9 cellular contexts compared by ENCODE assay signal in the genomic region with DNA sequence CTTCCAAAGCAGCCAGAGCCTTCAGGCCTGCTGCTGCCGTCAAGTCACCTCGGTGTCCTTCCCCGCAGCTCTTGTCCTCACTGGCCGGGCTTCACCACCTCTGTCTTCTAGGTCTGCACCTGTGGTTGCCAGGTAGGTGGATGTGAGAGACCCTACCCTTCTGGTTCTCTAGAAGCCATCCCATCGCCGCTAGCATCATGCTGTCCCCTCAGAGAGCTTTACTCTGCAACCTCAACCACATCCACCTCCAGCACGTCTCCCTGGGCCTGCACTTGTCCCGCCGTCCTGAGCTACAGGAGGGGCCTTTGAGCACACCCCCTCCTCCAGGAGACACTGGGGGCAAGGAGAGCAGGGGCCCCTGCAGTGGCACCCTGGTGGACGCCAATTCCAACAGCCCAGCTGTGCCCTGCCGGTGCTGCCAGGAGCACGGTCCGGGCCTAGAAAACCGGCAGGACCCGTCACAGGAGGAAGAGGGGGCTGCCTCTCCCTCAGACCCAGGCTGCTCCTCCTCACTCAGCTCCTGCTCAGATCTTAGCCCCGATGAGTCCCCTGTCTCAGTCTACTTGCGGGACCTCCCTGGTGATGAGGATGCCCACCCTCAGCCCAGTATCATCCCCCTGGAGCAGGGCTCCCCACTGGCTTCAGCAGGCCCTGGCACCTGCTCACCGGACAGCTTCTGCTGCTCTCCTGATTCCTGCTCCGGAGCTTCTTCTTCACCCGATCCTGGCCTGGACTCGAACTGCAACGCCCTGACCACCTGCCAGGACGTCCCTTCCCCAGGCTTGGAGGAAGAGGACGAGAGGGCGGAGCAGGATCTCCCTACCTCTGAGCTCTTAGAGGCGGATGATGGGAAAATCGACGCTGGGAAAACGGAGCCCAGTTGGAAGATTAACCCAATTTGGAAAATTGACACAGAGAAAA. TPM values are rescaled to one million over a fixed set of nuclear protein-coding genes. Genes with fewer than 3 reads are reported as not detected.
DNase-seq lines count a peak whose midpoint lies in the region; ATAC-seq and TF ChIP-seq lines count a peak whose summit lies in the region.
"Had no signal": no experiment of that assay in that cellular context is flagged by ENCODE, and none has a peak within 500 bp of the region (broad histone marks: within the 10 kb centered on the region; RNA-seq: fewer than 3 reads in every experiment).

No MANE protein-coding gene starts in this region.

- peaks cover 22% of the 10 kb centered on the region for H3F3A ChIP-seq in SK-N-SH (replicated peaks; ENCODE audit: insufficient read depth)

- no peak for TF ChIP-seq RAD21 in SK-N-SH (IDR thresholded peaks at IDR 0.05; ENCODE audit: low read length)

- peaks cover under 1 to 16% of the 10 kb centered on the region in 2 experiments for H3K36me3 ChIP-seq in SK-N-SH (replicated peaks in 1 of 2; ENCODE audit: control insufficient read depth in 1 of 2, insufficient read depth in 2 of 2, low read length in 1 of 2)
- H3K36me3 ChIP-seq in ascending aorta = peaks cover 6 to 16% of the 10 kb centered on the region in 2 donors
- H3K36me3 ChIP-seq in tibial artery = peaks cover 0 to 20% (median 7%) of the 10 kb centered on the region in 3 donors

- H3K4me3 ChIP-seq in SK-N-SH (ENCODE audit: low read depth in 2 of 2, low read length in 1 of 2) (peak overlapping the region; percentile 84 to 95), ascending aorta (peak overlapping the region; percentile 74 to 89), tibial artery (peak overlapping the region; percentile 65 to 91)

- H3K9me2 ChIP-seq in SK-N-SH = no peaks in the 10 kb centered on the region

- ATAC-seq in SK-N-SH treated with all-trans-retinoic acid at 6 μM for 48 hours = no peak
- ATAC-seq in left lobe of liver = no peak
- ATAC-seq in HG02970 (IDR thresholded peaks at IDR 0.05; ENCODE audit: low FRiP score, unreplicated experiment) = no peak

- TF ChIP-seq CTCF in SK-N-SH (IDR thresholded peaks at IDR 0.05) (no peak), ascending aorta (IDR thresholded peaks at IDR 0.05) (no peak), tibial artery (IDR thresholded peaks at IDR 0.05) (no peak)

- H3K27me3 ChIP-seq in SK-N-SH (ENCODE audit: insufficient read depth) = no peaks in the 10 kb centered on the region
- H3K27me3 ChIP-seq in ascending aorta = no peaks in the 10 kb centered on the region
- no peaks in the 10 kb centered on the region for H3K27me3 ChIP-seq in tibial artery

- peak overlapping the region; percentile 85 for H3K9ac ChIP-seq in SK-N-SH

- DNase-seq in SK-N-SH = peak; percentile 22
- DNase-seq in ascending aorta (ENCODE audit: low spot score in 2 of 2) = no peak
- peak; percentile 46 for DNase-seq in left lobe of liver (ENCODE audit: low spot score)
- DNase-seq in tibial artery = peak in 1 of 2 donors; percentile 66
- DNase-seq in iPS-NIHi7 (ENCODE audit: extremely low spot score) = no peak
- DNase-seq in NAMALWA (ENCODE audit: low spot score) = no peak

- TF ChIP-seq EP300 in SK-N-SH (IDR thresholded peaks at IDR 0.05; ENCODE audit: borderline replicate concordance in 1 of 2, low read depth in 1 of 2, low read length in 1 of 2) = no peak

- CTCF ChIA-PET in SK-N-SH (lab: Yijun Ruan, JAX) = interaction anchor here (0.6 to 11.6 kb wide), 20 partner anchors 9 to 400 kb away, joined by 3 to 184 read pairs (median 4); partner anchors contain the start of genes CLK2, ENTREP3, FDPS and HCN3

- H3K4me1 ChIP-seq in SK-N-SH (ENCODE audit: control insufficient read depth in 1 of 2, insufficient read depth in 2 of 2, low read depth in 1 of 2, low read length in 1 of 2) = peaks cover 12 to 37% of the 10 kb centered on the region in 2 experiments
- H3K4me1 ChIP-seq in ascending aorta = peaks cover 9 to 22% of the 10 kb centered on the region in 2 donors
- H3K4me1 ChIP-seq in tibial artery = peaks cover 0 to 51% (median 33%) of the 10 kb centered on the region in 4 donors

- H2AFZ ChIP-seq in SK-N-SH (ENCODE audit: low read depth) = no peak overlapping the region

- no peaks in the 10 kb centered on the region for H4K20me1 ChIP-seq in SK-N-SH (ENCODE audit: insufficient read depth)

- intact Hi-C loops in ascending aorta (cut with DNase I) (loop anchor here (2.0 to 5.0 kb wide), 4 partner anchors 113 to 241 kb away; partner anchors contain the start of genes ASH1L, MTX1 and SLC50A1), tibial artery (cut with DNase I; ENCODE audit: low total_unique reads) (loop anchor here (5.0 kb wide), 2 partner anchors 45 to 70 kb away; partner anchors contain the start of gene HCN3)

- peak overlapping the region; percentile 97 for H3K4me2 ChIP-seq in SK-N-SH

- H3K79me2 ChIP-seq in SK-N-SH (ENCODE audit: insufficient read depth) = peaks cover 32% of the 10 kb centered on the region

- H3K9me3 ChIP-seq in SK-N-SH = no peaks in the 10 kb centered on the region
- H3K9me3 ChIP-seq in ascending aorta = no peaks in the 10 kb centered on the region
- H3K9me3 ChIP-seq in tibial artery = no peaks in the 10 kb centered on the region

- H3K27ac ChIP-seq in SK-N-SH (ENCODE audit: low read depth in 2 of 2, low read length in 1 of 2) (peak overlapping the region; percentile 95; a peak in 3 of 4 replicates), ascending aorta (peak overlapping the region; percentile 96 to 97), tibial artery (peak overlapping the region; percentile 89 to 99)

- POLR2A ChIA-PET in SK-N-SH (lab: Yijun Ruan, JAX) = interaction anchor here (1.4 to 2.0 kb wide), 3 partner anchors 12 to 60 kb away, joined by 5 to 9 read pairs (median 7); partner anchors contain the start of genes FDPS and SCAMP3

- WGBS in SK-N-SH (ENCODE audit: low lambda C conversion rate) = 70% methylated on average over 24 of the region's 29 CpGs

TF ChIP-seq in SK-N-SH, 30 proteins besides CTCF, POLR2A, EP300 and RAD21:
- TF ChIP-seq YY1 (IDR thresholded peaks at IDR 0.05; ENCODE audit: low read depth) (no peak), IRF3 (IDR thresholded peaks at IDR 0.05; ENCODE audit: low read depth, low read length) (no peak), NFIC (IDR thresholded peaks at IDR 0.05; ENCODE audit: borderline replicate concordance) (no peak), POLR2AphosphoS5 (IDR thresholded peaks at IDR 0.05; ENCODE audit: low read depth, low read length) (no peak), RXRA (IDR thresholded peaks at IDR 0.05; ENCODE audit: borderline replicate concordance, low read depth) (no peak)

TF ChIP-seq in SK-N-SH treated with all-trans-retinoic acid at 6 μM for 48 hours, 23 proteins besides CTCF, POLR2A, EP300 and RAD21 (continues in another document):
- TF ChIP-seq ZNF565 (CRISPR knock-in tag; conservative IDR thresholded peaks at IDR 0.05; ENCODE audit: low read depth) (no peak), SNAI2 (CRISPR knock-in tag; IDR thresholded peaks at IDR 0.05) (no peak), PATZ1 (CRISPR knock-in tag; IDR thresholded peaks at IDR 0.05; ENCODE audit: borderline replicate concordance) (no peak)

RNA-seq across cellular contexts. Expression of gene RUSC1, which starts 1.1 kb away (rescaled TPM):
- polyA plus RNA-seq in SK-N-SH (2012; rRNA removed) = 43.1 and 49.9 TPM in 2 replicates
- polyA plus RNA-seq in SK-N-SH (2012; cell fraction: cytosol; rRNA removed) = 18.6 and 25.6 TPM in 2 replicates
- polyA plus RNA-seq in SK-N-SH (2012; cell fraction: nucleus; rRNA removed) = 157 and 169 TPM in 2 replicates
- 18.4 TPM for total RNA-seq in ascending aorta
- 8.5 TPM for total RNA-seq in left lobe of liver

RNA-seq across cellular contexts. Expression of gene FDPS, which starts 13.2 kb away (rescaled TPM):
- polyA plus RNA-seq in SK-N-SH (2012; rRNA removed) = 126 and 142 TPM in 2 replicates
- 127 and 129 TPM in 2 replicates for polyA plus RNA-seq in SK-N-SH (2012; cell fraction: cytosol; rRNA removed)
- 164 and 167 TPM in 2 replicates for polyA plus RNA-seq in SK-N-SH (2012; cell fraction: nucleus; rRNA removed)
- total RNA-seq in ascending aorta (51.7 TPM), left lobe of liver (266 TPM)

RNA-seq across cellular contexts. Expression of gene PKLR, which starts 20.6 kb away (rescaled TPM):
- polyA plus RNA-seq in SK-N-SH (2012; rRNA removed) = 0.03 TPM in 1 of 2 replicates, not detected in the other
- 0.01 TPM in 1 of 2 replicates, not detected in the other for polyA plus RNA-seq in SK-N-SH (2012; cell fraction: cytosol; rRNA removed)
- 0.05 TPM in 2 replicates for polyA plus RNA-seq in SK-N-SH (2012; cell fraction: nucleus; rRNA removed)
- total RNA-seq in ascending aorta (not detected), left lobe of liver (109 TPM)
- total RNA-seq: T-helper 1 cell treated with Interleukin-12 subunit alpha and Interleukin-12 subunit beta and Interleukin-4 antibody, amounts not matched to agents 30 ng/mL and 1 ng/mL, for 36 hours had no signal

RNA-seq across cellular contexts. Expression of gene HCN3, which starts 44.6 kb away (rescaled TPM):
- 9.7 and 10.1 TPM in 2 replicates for polyA plus RNA-seq in SK-N-SH (2012; rRNA removed)
- 2.2 and 3.7 TPM in 2 replicates for polyA plus RNA-seq in SK-N-SH (2012; cell fraction: cytosol; rRNA removed)
- 59.4 and 62.3 TPM in 2 replicates for polyA plus RNA-seq in SK-N-SH (2012; cell fraction: nucleus; rRNA removed)
- total RNA-seq in ascending aorta (2.6 TPM), left lobe of liver (2.5 TPM)

RNA-seq across cellular contexts. Expression of gene CLK2, which starts 48.5 kb away (rescaled TPM):
- 76.7 and 81.8 TPM in 2 replicates for polyA plus RNA-seq in SK-N-SH (2012; rRNA removed)
- 25.3 and 28.9 TPM in 2 replicates for polyA plus RNA-seq in SK-N-SH (2012; cell fraction: cytosol; rRNA removed)
- polyA plus RNA-seq in SK-N-SH (2012; cell fraction: nucleus; rRNA removed) = 484 and 490 TPM in 2 replicates
- total RNA-seq in ascending aorta (32.1 TPM), left lobe of liver (22.6 TPM)

Comparison
In these comparisons a context has a peak if more than half of its experiments do, and no peak if none do; other contexts are left out.
1. DNase-seq: peak in SK-N-SH (single experiment) and left lobe of liver (single experiment); none in ascending aorta (0 of 2), iPS-NIHi7 (single experiment) and NAMALWA (single experiment).
2. RNA of gene PKLR, which starts 20.6 kb away (total RNA-seq): 109 TPM in left lobe of liver (single experiment); not detected in ascending aorta (single experiment); every median in the first group is over 100 times any median in the second.
3. Peak in every context shown above with its lines, with median percentiles within 50 percentile points of each other: H3K27ac ChIP-seq and H3K4me3 ChIP-seq.